Comparison of ENCODE assay signal across 10 cellular contexts in genomic region chr7:36717596-36717995, GRCh38. TPM values are rescaled to one million over a fixed set of nuclear protein-coding genes. Genes with fewer than 3 reads are reported as not detected.
"Had no signal": no experiment of that assay in that cellular context is flagged by ENCODE, and none has a peak within 500 bp of the region (broad histone marks: within the 10 kb centered on the region; RNA-seq: fewer than 3 reads in every experiment).

No MANE protein-coding gene starts in this region.

- ATAC-seq: gastroesophageal sphincter had no signal

- DNase-seq: activated CD4-positive, alpha-beta T cell treated with anti-CD3 and anti-CD28 coated beads, Interleukin-2, amount 50 U/mL, for 48 hours; activated CD4-positive, CD25-positive, alpha-beta regulatory T cell treated with anti-CD3 and anti-CD28 coated beads, Interleukin-2, amount 50 U/mL, for 72 hours; colonic mucosa; effector memory CD4-positive, alpha-beta T cell; SHP77 treated with DMSO at 0.1 percent for 48 hours; stimulated activated CD4-positive, alpha-beta T cell treated with anti-CD3 and anti-CD28 coated beads, Interleukin-4, amount 100 ng/mL, for 24 hours; tibial artery had no signal

- H3K27me3 ChIP-seq: colonic mucosa, gastroesophageal sphincter, tibial artery had no signal

- H3K27ac ChIP-seq: colonic mucosa, epithelial cell of prostate, tibial artery had no signal

- H3K4me3 ChIP-seq: colonic mucosa, gastroesophageal sphincter, tibial artery had no signal

- H3K4me1 ChIP-seq: colonic mucosa, gastroesophageal sphincter, tibial artery had no signal

- H3K36me3 ChIP-seq: colonic mucosa, gastroesophageal sphincter, tibial artery had no signal

- H3K9me3 ChIP-seq: colonic mucosa, gastroesophageal sphincter, tibial artery had no signal

RNA-seq across cellular contexts. Expression of gene AOAH, which starts 6.7 kb away (rescaled TPM):
- total RNA-seq: lung microvascular endothelial cell had no signal
